In the genomic region with DNA sequence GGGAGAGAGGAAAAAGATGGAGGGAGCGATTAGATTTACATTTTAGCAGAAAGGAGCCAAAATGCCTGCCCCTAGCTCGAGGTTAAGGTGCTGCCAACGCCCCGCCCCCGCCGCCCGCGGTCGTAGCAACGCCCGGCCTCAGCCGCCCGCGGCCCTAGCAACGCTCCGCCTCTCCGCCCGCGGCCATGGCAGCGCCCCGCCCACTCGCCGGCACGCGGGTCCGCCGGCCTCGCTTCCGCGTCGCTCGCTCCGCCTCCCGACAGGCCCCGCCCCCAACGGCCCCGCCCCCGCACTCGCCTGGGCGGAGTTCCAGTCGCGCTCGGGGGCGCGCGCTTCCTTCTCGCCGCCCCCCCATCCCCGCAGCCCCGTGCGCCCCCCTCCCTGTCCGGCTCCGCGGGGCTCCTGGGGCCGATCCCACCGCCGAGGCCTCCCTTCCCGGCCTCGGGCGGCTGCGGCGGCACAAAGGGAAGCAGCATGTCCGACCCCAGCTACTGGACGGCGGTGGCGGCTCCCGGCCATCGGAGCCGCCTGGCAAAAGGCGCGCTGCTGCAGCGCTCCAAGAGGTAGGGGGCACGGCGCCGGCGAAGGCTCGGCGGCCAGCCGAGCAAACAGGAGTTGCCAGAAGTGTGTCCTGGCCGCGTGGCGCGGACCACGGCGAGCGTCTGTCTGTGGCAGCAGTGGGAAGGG, we compare ENCODE assay signal across 1 cellular context.
A peak's percentile ranks its signal among the peaks of the same experiment; 100 is the strongest.
TF ChIP-seq lines count a peak whose summit lies in the region.

No MANE protein-coding gene starts in this region.

TF ChIP-seq in SK-N-SH, 30 proteins besides CTCF, POLR2A, EP300 and RAD21 (continued from another document):
- TF ChIP-seq, protein P1, sequence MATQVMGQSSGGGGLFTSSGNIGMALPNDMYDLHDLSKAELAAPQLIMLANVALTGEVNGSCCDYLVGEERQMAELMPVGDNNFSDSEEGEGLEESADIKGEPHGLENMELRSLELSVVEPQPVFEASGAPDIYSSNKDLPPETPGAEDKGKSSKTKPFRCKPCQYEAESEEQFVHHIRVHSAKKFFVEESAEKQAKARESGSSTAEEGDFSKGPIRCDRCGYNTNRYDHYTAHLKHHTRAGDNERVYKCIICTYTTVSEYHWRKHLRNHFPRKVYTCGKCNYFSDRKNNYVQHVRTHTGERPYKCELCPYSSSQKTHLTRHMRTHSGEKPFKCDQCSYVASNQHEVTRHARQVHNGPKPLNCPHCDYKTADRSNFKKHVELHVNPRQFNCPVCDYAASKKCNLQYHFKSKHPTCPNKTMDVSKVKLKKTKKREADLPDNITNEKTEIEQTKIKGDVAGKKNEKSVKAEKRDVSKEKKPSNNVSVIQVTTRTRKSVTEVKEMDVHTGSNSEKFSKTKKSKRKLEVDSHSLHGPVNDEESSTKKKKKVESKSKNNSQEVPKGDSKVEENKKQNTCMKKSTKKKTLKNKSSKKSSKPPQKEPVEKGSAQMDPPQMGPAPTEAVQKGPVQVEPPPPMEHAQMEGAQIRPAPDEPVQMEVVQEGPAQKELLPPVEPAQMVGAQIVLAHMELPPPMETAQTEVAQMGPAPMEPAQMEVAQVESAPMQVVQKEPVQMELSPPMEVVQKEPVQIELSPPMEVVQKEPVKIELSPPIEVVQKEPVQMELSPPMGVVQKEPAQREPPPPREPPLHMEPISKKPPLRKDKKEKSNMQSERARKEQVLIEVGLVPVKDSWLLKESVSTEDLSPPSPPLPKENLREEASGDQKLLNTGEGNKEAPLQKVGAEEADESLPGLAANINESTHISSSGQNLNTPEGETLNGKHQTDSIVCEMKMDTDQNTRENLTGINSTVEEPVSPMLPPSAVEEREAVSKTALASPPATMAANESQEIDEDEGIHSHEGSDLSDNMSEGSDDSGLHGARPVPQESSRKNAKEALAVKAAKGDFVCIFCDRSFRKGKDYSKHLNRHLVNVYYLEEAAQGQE (IDR thresholded peaks at IDR 0.05; ENCODE audit: low read depth, low read length): no peak
- no peak for TF ChIP-seq NRF1 (IDR thresholded peaks at IDR 0.05; ENCODE audit: low read depth, low read length)
- TF ChIP-seq NFIC (IDR thresholded peaks at IDR 0.05; ENCODE audit: borderline replicate concordance): no peak
- TF ChIP-seq MEF2A (IDR thresholded peaks at IDR 0.05; ENCODE audit: borderline replicate concordance, low read depth): no peak
- peak; percentile 69; the same call in 1 of the 2 replicates for TF ChIP-seq MXI1 (IDR thresholded peaks at IDR 0.05; ENCODE audit: low read depth, low read length)
- no peak for TF ChIP-seq TAF1 (IDR thresholded peaks at IDR 0.05; ENCODE audit: borderline replicate concordance, low read depth, low read length)
- TF ChIP-seq SIN3A (IDR thresholded peaks at IDR 0.05; ENCODE audit: borderline replicate concordance, low read depth, low read length): no peak
- TF ChIP-seq FOXJ3 (CRISPR knock-in tag; IDR thresholded peaks at IDR 0.05): no peak
